ENCODE assay signal across 19 cellular contexts in the genomic region with DNA sequence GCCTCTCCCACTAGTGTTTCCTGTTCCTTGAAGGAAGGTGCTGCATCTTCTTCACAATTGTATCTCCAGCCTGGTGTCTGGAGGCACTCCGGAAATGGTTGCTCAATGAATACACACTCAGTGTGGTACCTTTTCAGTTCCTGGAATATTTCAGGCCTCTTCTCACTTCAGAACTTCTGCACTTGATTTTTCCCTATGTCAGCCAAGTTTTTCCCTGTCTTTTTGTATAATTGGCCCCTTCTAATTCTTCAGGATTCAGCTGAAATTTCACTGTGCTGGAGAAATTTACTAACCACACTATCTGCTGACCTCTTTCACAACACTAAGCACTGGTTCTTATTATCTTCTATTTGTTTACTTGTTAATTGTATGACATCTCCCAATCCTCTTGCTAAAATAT.
"Had no signal": no experiment of that assay in that cellular context is flagged by ENCODE, and none has a peak within 500 bp of the region (broad histone marks: within the 10 kb centered on the region; RNA-seq: fewer than 3 reads in every experiment).

No MANE protein-coding gene starts in this region.

- DNase-seq: KBM-7, NCI-H1092, NCI-H1105 treated with DMSO at 0.1 percent for 48 hours, NCI-H1436, NCI-H187, NCI-H2029, NCI-H2081 treated with DMSO at 0.1 percent for 48 hours, NCI-H2171, NCI-H226, NCI-H446, NCI-H510A, NCI-H524 treated with DMSO at 0.1 percent for 48 hours, NCI-H69, NCI-H774, OCI-M1, PC-9, Right ventricle myocardium superior, RPMI8226, SIG-M5 had no signal
